1 cellular context compared by ENCODE assay signal in genomic region chr6:161369339-161369738, GRCh38.
TF ChIP-seq lines count a peak whose summit lies in the region.

No MANE protein-coding gene starts in this region.

TF ChIP-seq in HepG2, 621 proteins besides CTCF, POLR2A, EP300 and RAD21 (continued from another document):
- TF ChIP-seq, protein P1, sequence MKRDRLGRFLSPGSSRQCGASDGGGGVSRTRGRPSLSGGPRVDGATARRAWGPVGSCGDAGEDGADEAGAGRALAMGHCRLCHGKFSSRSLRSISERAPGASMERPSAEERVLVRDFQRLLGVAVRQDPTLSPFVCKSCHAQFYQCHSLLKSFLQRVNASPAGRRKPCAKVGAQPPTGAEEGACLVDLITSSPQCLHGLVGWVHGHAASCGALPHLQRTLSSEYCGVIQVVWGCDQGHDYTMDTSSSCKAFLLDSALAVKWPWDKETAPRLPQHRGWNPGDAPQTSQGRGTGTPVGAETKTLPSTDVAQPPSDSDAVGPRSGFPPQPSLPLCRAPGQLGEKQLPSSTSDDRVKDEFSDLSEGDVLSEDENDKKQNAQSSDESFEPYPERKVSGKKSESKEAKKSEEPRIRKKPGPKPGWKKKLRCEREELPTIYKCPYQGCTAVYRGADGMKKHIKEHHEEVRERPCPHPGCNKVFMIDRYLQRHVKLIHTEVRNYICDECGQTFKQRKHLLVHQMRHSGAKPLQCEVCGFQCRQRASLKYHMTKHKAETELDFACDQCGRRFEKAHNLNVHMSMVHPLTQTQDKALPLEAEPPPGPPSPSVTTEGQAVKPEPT (CRISPR knock-in tag; IDR thresholded peaks at IDR 0.05; ENCODE audit: low read depth): no peak
- TF ChIP-seq CEBPG (CRISPR knock-in tag; IDR thresholded peaks at IDR 0.05): peak; percentile 34; the same call in 1 of the 2 replicates
- no peak for TF ChIP-seq AKNA (CRISPR knock-in tag; IDR thresholded peaks at IDR 0.05; ENCODE audit: borderline replicate concordance)
- no peak for TF ChIP-seq GLI4 (CRISPR knock-in tag; IDR thresholded peaks at IDR 0.05; ENCODE audit: borderline replicate concordance)
- no peak for TF ChIP-seq ZNF580 (CRISPR knock-in tag; IDR thresholded peaks at IDR 0.05; ENCODE audit: borderline replicate concordance, low read depth)
- no peak for TF ChIP-seq PBX2 (CRISPR knock-in tag; IDR thresholded peaks at IDR 0.05)
- no peak for TF ChIP-seq CCAR2 (optimal IDR thresholded peaks at IDR 0.05; ENCODE audit: low read depth, low read length)
- no peak for TF ChIP-seq RERE (CRISPR knock-in tag; IDR thresholded peaks at IDR 0.05; ENCODE audit: low read depth)
- TF ChIP-seq, protein P2, sequence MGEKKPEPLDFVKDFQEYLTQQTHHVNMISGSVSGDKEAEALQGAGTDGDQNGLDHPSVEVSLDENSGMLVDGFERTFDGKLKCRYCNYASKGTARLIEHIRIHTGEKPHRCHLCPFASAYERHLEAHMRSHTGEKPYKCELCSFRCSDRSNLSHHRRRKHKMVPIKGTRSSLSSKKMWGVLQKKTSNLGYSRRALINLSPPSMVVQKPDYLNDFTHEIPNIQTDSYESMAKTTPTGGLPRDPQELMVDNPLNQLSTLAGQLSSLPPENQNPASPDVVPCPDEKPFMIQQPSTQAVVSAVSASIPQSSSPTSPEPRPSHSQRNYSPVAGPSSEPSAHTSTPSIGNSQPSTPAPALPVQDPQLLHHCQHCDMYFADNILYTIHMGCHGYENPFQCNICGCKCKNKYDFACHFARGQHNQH (CRISPR knock-in tag; IDR thresholded peaks at IDR 0.05): no peak
- no peak for TF ChIP-seq BORCS8-MEF2B (CRISPR knock-in tag; IDR thresholded peaks at IDR 0.05)
- no peak for TF ChIP-seq ZNF207 (IDR thresholded peaks at IDR 0.05; ENCODE audit: borderline replicate concordance)
- no peak for TF ChIP-seq ZBTB49 (CRISPR knock-in tag; IDR thresholded peaks at IDR 0.05; ENCODE audit: borderline replicate concordance)
